Comparison of ENCODE assay signal across 9 cellular contexts in genomic region chr4:105059337-105059736, GRCh38.
DNase-seq lines count a peak whose midpoint lies in the region; ATAC-seq and TF ChIP-seq lines count a peak whose summit lies in the region.
"Had no signal": no experiment of that assay in that cellular context is flagged by ENCODE, and none has a peak within 500 bp of the region (broad histone marks: within the 10 kb centered on the region; RNA-seq: fewer than 3 reads in every experiment).

No MANE protein-coding gene starts in this region.

- DNase-seq in fibroblast of mammary gland (ENCODE audit: low read depth) (peak; percentile 11), sciatic nerve (ENCODE audit: low spot score) (no peak), AG08396 (ENCODE audit: low spot score) (no peak), uterus (no peak), head of caudate nucleus (no peak)
- DNase-seq: MM.1S had no signal

- H3K36me3 ChIP-seq in uterus: no peaks in the 10 kb centered on the region

- H3K9me3 ChIP-seq in uterus: no peaks in the 10 kb centered on the region

- intact Hi-C loops in sciatic nerve (cut with DNase I) (no loop called here), uterus (cut with DNase I; ENCODE audit: low total_unique reads) (no loop called here), head of caudate nucleus (cut with DNase I) (no loop called here)

- TF ChIP-seq CTCF in fibroblast of mammary gland (conservative IDR thresholded peaks at IDR 0.05; ENCODE audit: control insufficient read depth, insufficient read depth, low read depth, low read length) (no peak), uterus (IDR thresholded peaks at IDR 0.05) (no peak)

- no peak for TF ChIP-seq POLR2A in uterus (IDR thresholded peaks at IDR 0.05)

- ATAC-seq in GM18508 (IDR thresholded peaks at IDR 0.05; ENCODE audit: insufficient read depth, unreplicated experiment) (peak; percentile 15), GM21447 (IDR thresholded peaks at IDR 0.05; ENCODE audit: unreplicated experiment) (peak; percentile 21), HG03469 (IDR thresholded peaks at IDR 0.05; ENCODE audit: unreplicated experiment) (peak; percentile 22), sciatic nerve (no peak)

- no peak overlapping the region for H3K4me3 ChIP-seq in fibroblast of mammary gland (ENCODE audit: control insufficient read depth, low read depth, low read length)
- H3K4me3 ChIP-seq in uterus: no peak overlapping the region

- no peaks in the 10 kb centered on the region for H3K27me3 ChIP-seq in uterus

- no peaks in the 10 kb centered on the region for H3K4me1 ChIP-seq in uterus

- H3K27ac ChIP-seq in uterus: no peak overlapping the region
